ENCODE assay signal across 1 cellular context in the genomic region with DNA sequence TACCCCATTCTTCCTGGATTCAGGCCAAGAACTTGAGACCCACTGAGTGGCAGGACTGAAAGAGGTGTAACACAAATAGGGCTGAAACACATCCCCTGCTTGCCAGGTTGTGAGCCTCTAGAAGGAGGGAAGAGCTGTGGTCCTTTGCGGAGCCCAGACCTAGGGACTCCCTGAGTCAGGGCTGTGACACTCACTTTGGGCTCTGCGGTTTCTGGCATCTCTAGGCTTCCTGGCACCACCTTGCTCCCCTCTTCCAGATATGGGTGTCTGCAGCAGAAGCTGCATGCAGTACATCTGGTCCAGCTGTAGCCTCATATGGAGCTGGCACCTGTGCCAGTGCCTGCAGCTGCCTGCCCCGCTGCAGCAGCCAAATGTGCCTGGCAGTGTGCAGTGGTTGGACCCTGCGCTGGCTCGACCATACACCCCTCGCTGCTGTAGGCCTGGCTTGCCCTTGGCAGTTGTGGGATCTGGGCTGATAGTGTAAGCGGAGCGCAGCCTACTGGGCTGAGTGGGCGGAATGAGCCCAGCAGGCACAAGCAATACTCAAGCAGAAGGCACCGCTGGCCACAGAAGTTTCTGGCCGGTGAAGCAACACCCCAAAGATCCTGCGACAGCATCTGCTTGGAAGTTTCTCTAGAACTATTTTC.
TF ChIP-seq lines count a peak whose summit lies in the region.

No MANE protein-coding gene starts in this region.

TF ChIP-seq in H1, 55 proteins besides CTCF, POLR2A, EP300 and RAD21:
- peak; percentile 60; the same call in 1 of the 2 replicates for TF ChIP-seq EGR1 (IDR thresholded peaks at IDR 0.05; ENCODE audit: borderline replicate concordance, low read depth, low read length)
- no peak for TF ChIP-seq POU5F1 (IDR thresholded peaks at IDR 0.05; ENCODE audit: low read depth, low read length)
- TF ChIP-seq CEBPB (IDR thresholded peaks at IDR 0.05; ENCODE audit: low read depth, low read length) = 0 out of 2 replicates have a peak, but pooled peaks have one; percentile 1
